Comparison of ENCODE assay signal across 8 cellular contexts in genomic region chr1:229557214-229557850, GRCh38. TPM values are rescaled to one million over a fixed set of nuclear protein-coding genes. Genes with fewer than 3 reads are reported as not detected.
DNase-seq lines count a peak whose midpoint lies in the region; ATAC-seq and TF ChIP-seq lines count a peak whose summit lies in the region.

No MANE protein-coding gene starts in this region.

- DNase-seq in left ventricle myocardium inferior (no peak), Right ventricle myocardium inferior (ENCODE audit: missing footprints) (no peak), SJCRH30 (peak in 1 of 2 experiments; percentile 20), trophoblast cell (no peak), DMS79 treated with DMSO at 0.1 percent for 48 hours (lab: John Stamatoyannopoulos, UW) (no peak), left lobe of liver (ENCODE audit: low spot score) (no peak), NCI-H446 treated with DMSO at 0.1 percent for 48 hours (lab: John Stamatoyannopoulos, UW) (no peak)

- no peak overlapping the region for H4K8ac ChIP-seq in trophoblast cell (ENCODE audit: low read depth, low read length)

- no peak overlapping the region for H3K23ac ChIP-seq in trophoblast cell (ENCODE audit: low read length)

- H2BK12ac ChIP-seq in trophoblast cell (ENCODE audit: low read length): no peak overlapping the region

- H2AK5ac ChIP-seq in trophoblast cell (ENCODE audit: low read length): no peak overlapping the region

- peaks cover 54% of the 10 kb centered on the region for H3K4me1 ChIP-seq in left ventricle myocardium inferior
- no peaks in the 10 kb centered on the region for H3K4me1 ChIP-seq in SJCRH30
- peaks cover 0 to 7% of the 10 kb centered on the region in 2 donors for H3K4me1 ChIP-seq in esophagus (ENCODE audit: control insufficient read depth in 2 of 2, insufficient read depth in 2 of 2, low read length in 1 of 2)
- H3K4me1 ChIP-seq in trophoblast cell (ENCODE audit: control insufficient read depth in 1 of 2, insufficient read depth in 2 of 2, low read length in 2 of 2): peaks cover 0 to 3% of the 10 kb centered on the region in 2 experiments

- ATAC-seq in Right ventricle myocardium inferior: no peak
- ATAC-seq in left lobe of liver: no peak

- H2BK5ac ChIP-seq in trophoblast cell (ENCODE audit: low read depth, low read length, poor library complexity): no peak overlapping the region

- H3K4me2 ChIP-seq in trophoblast cell (ENCODE audit: low read length): peak overlapping the region; percentile 92

- WGBS in esophagus, 2 donors: 29 to 33% methylated on average over 5 of the region's 5 CpGs
- no CpG with 5 or more reads among the region's 5 CpGs for WGBS in trophoblast cell (ENCODE audit: extremely low coverage, insufficient coverage, insufficient read length)

- H3K27me3 ChIP-seq in left ventricle myocardium inferior (ENCODE audit: low read depth): no peaks in the 10 kb centered on the region
- H3K27me3 ChIP-seq in SJCRH30: no peaks in the 10 kb centered on the region
- H3K27me3 ChIP-seq in esophagus (ENCODE audit: control insufficient read depth in 1 of 2, insufficient read depth in 2 of 2, low read length in 2 of 2): no peaks in the 10 kb centered on the region
- no peaks in the 10 kb centered on the region for H3K27me3 ChIP-seq in trophoblast cell (ENCODE audit: insufficient read depth, low read length)

- H3K27ac ChIP-seq in left ventricle myocardium inferior (replicated peaks) (peak overlapping the region; percentile 98), SJCRH30 (no peak overlapping the region), esophagus (ENCODE audit: low read depth in 2 of 2, low read length in 1 of 2) (peak overlapping the region; percentile 85 to 90), trophoblast cell (ENCODE audit: low read depth, low read length) (no peak overlapping the region)

- peaks cover 8% of the 10 kb centered on the region for H3K79me2 ChIP-seq in trophoblast cell (ENCODE audit: control insufficient read depth, insufficient read depth, low read length, poor library complexity)

- H3K79me1 ChIP-seq in trophoblast cell (ENCODE audit: low read length): peaks cover 10% of the 10 kb centered on the region

- H3K4me3 ChIP-seq in left ventricle myocardium inferior: peak overlapping the region; percentile 88
- H3K4me3 ChIP-seq in SJCRH30: peak overlapping the region; percentile 78
- H3K4me3 ChIP-seq in esophagus (ENCODE audit: low read depth in 1 of 2, low read length in 2 of 2): peak overlapping the region; percentile 72 to 91
- H3K4me3 ChIP-seq in trophoblast cell (ENCODE audit: low read depth, low read length): no peak overlapping the region

- H4K91ac ChIP-seq in trophoblast cell (ENCODE audit: low read depth, low read length): no peak overlapping the region

- H3K9me3 ChIP-seq in left ventricle myocardium inferior (replicated peaks): no peaks in the 10 kb centered on the region
- H3K9me3 ChIP-seq in SJCRH30 (replicated peaks): no peaks in the 10 kb centered on the region
- no peaks in the 10 kb centered on the region for H3K9me3 ChIP-seq in esophagus (ENCODE audit: control insufficient read depth in 2 of 2, insufficient read depth in 1 of 2, low read depth in 1 of 2, low read length in 1 of 2)
- H3K9me3 ChIP-seq in trophoblast cell (ENCODE audit: insufficient read depth, low read depth, low read length): no peaks in the 10 kb centered on the region

- no peak overlapping the region for H3K14ac ChIP-seq in trophoblast cell (ENCODE audit: low read length)

- no peak overlapping the region for H4K12ac ChIP-seq in trophoblast cell (ENCODE audit: low read depth, low read length)

- H2AFZ ChIP-seq in trophoblast cell (ENCODE audit: insufficient read depth, low read length, poor library complexity): no peak overlapping the region

- H2BK120ac ChIP-seq in trophoblast cell (ENCODE audit: insufficient read depth, low read length, poor library complexity): no peak overlapping the region

- no peak overlapping the region for H3K18ac ChIP-seq in trophoblast cell (ENCODE audit: low read length)

- peak overlapping the region; percentile 92 for H3K9ac ChIP-seq in trophoblast cell (ENCODE audit: low read length)

- TF ChIP-seq CTCF in left ventricle myocardium inferior (IDR thresholded peaks at IDR 0.05; ENCODE audit: borderline replicate concordance): no peak

- intact Hi-C loops in left ventricle myocardium inferior (cut with micrococcal nuclease): no loop called here
- intact Hi-C loops in Right ventricle myocardium inferior (cut with DNase I): loop anchor here (5.0 to 10.0 kb wide), 2 partner anchors 40 to 747 kb away; no protein-coding TSS in a partner anchor

- H3K36me3 ChIP-seq in left ventricle myocardium inferior (no peaks in the 10 kb centered on the region), SJCRH30 (no peaks in the 10 kb centered on the region), esophagus (ENCODE audit: control insufficient read depth in 2 of 2, insufficient read depth in 2 of 2, low read length in 1 of 2) (no peaks in the 10 kb centered on the region), trophoblast cell (ENCODE audit: control insufficient read depth in 1 of 2, insufficient read depth in 2 of 2, low read length in 2 of 2) (peaks cover 0 to 2% of the 10 kb centered on the region in 2 experiments)

- peak overlapping the region; percentile 0 for H3K4ac ChIP-seq in trophoblast cell (ENCODE audit: low read depth, low read length)

RNA-seq across cellular contexts. Expression of gene ABCB10, which starts 1.2 kb away (rescaled TPM):
- total RNA-seq in left ventricle myocardium inferior (9.3 TPM), Right ventricle myocardium inferior (12.7 TPM), left lobe of liver (16.4 TPM)
- total RNA-seq in SJCRH30 (2014; rRNA removed; shearing (Covaris generic)): 14.9 and 18.3 TPM in 2 replicates
- polyA plus RNA-seq in esophagus: 1 to 10 TPM; 5.9 to 6.4 TPM
- polyA plus RNA-seq in trophoblast cell (2013): 7.7 and 7.9 TPM in 2 replicates

RNA-seq across cellular contexts. Expression of gene NUP133, which starts 49.2 kb away (rescaled TPM):
- total RNA-seq in left ventricle myocardium inferior (31.3 TPM), Right ventricle myocardium inferior (27.9 TPM), left lobe of liver (12.1 TPM)
- total RNA-seq in SJCRH30 (2014; rRNA removed; shearing (Covaris generic)): 52.4 and 54.0 TPM in 2 replicates
- polyA plus RNA-seq in esophagus: 1 to 10 TPM; 7.3 to 9.9 TPM
- polyA plus RNA-seq in trophoblast cell (2013): 23.4 and 24.6 TPM in 2 replicates

Comparison
In these comparisons a context has a peak if more than half of its experiments do, and no peak if none do; other contexts are left out.
1. H3K27ac ChIP-seq: peak in left ventricle myocardium inferior (single experiment) and esophagus (2 of 2); none in SJCRH30 (single experiment) and trophoblast cell (single experiment).